8 cellular contexts compared by ENCODE assay signal in the genomic region with DNA sequence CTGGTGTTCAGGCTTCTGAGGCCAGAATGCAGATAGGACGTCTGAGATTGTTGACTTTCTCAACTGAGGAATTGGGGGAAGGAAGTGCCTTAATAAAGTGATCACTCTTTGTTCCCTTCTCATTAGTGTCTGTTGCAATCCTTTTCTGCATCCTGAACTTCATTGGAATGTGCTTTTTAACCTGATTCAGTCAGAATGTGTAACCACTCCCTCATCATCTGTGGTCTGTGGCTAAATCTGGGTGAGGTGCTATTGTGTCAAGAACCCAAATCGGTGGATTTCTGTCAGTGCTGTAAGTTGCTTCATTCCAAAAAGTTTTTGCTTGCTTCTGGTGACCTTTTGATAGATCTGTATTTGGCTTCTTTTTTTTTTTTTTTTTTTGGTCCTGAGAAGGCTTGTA. TPM values are rescaled to one million over a fixed set of nuclear protein-coding genes. Genes with fewer than 3 reads are reported as not detected.
DNase-seq lines count a peak whose midpoint lies in the region; ATAC-seq and TF ChIP-seq lines count a peak whose summit lies in the region.
"Had no signal": no experiment of that assay in that cellular context is flagged by ENCODE, and none has a peak within 500 bp of the region (broad histone marks: within the 10 kb centered on the region; RNA-seq: fewer than 3 reads in every experiment).

No MANE protein-coding gene starts in this region.

- no peak overlapping the region for H3K9ac ChIP-seq in MM.1S (ENCODE audit: low read length)

- H4K20me1 ChIP-seq in MM.1S (ENCODE audit: insufficient read depth, low read length), result peaks cover 6% of the 10 kb centered on the region

- TF ChIP-seq POLR2A in body of pancreas (IDR thresholded peaks at IDR 0.05), result no peak

- H3K4me1 Mint-ChIP-seq in CD8-positive, alpha-beta memory T cell, result peaks cover 38 to 60% (median 59%) of the 10 kb centered on the region in 3 donors
- peaks cover 3% of the 10 kb centered on the region for H3K4me1 Mint-ChIP-seq in osteocyte (ENCODE audit: unreplicated experiment)

- DNase-seq in CD8-positive, alpha-beta memory T cell, result peak in 1 of 5 donors; percentile 21
- DNase-seq in MM.1S (peak; percentile 44), cardiac fibroblast (ENCODE audit: low read depth in 2 of 2) (peak; percentile 83 to 92), osteocyte (ENCODE audit: extremely low spot score, unreplicated experiment) (no peak), NCI-H446 (lab: John Stamatoyannopoulos, UW) (no peak), body of pancreas (no peak)
- DNase-seq: mesendoderm had no signal

- POLR2A ChIA-PET in CD8-positive, alpha-beta memory T cell (lab: Charles Lee), result interaction anchor here (0.5 kb wide), 1 partner anchor 14 kb away, joined by 3 read pairs; no protein-coding TSS in a partner anchor

- H3K4me3 ChIP-seq in CD8-positive, alpha-beta memory T cell (ENCODE audit: low read length), result no peak overlapping the region
- no peak overlapping the region for H3K4me3 ChIP-seq in MM.1S (ENCODE audit: low read length)
- no peak overlapping the region for H3K4me3 ChIP-seq in cardiac fibroblast (replicated peaks in 1 of 2; ENCODE audit: low read depth in 2 of 2, low read length in 2 of 2)
- no peak overlapping the region for H3K4me3 ChIP-seq in body of pancreas

- no peaks in the 10 kb centered on the region for H3K27me3 Mint-ChIP-seq in CD8-positive, alpha-beta memory T cell
- no peaks in the 10 kb centered on the region for H3K27me3 Mint-ChIP-seq in osteocyte (ENCODE audit: unreplicated experiment)

- ATAC-seq in HG02870 (IDR thresholded peaks at IDR 0.05; ENCODE audit: unreplicated experiment) (no peak), body of pancreas (no peak)

- intact Hi-C loops in body of pancreas (cut with DNase I), result no loop called here

- H3K9me2 ChIP-seq in MM.1S (replicated peaks; ENCODE audit: insufficient read depth, low read length), result no peaks in the 10 kb centered on the region

- no peaks in the 10 kb centered on the region for H3K27me3 ChIP-seq in CD8-positive, alpha-beta memory T cell (ENCODE audit: insufficient read depth, low read length, poor library complexity, severe bottlenecking)
- H3K27me3 ChIP-seq in MM.1S (replicated peaks; ENCODE audit: insufficient read depth, low read length) (no peaks in the 10 kb centered on the region), body of pancreas (no peaks in the 10 kb centered on the region)

- peak overlapping the region; percentile 55; the same call in 1 of the 2 replicates for H3K4me2 ChIP-seq in MM.1S (ENCODE audit: low read depth, low read length)

- H3K9me3 ChIP-seq in CD8-positive, alpha-beta memory T cell (ENCODE audit: low read length), result no peaks in the 10 kb centered on the region
- H3K9me3 ChIP-seq in MM.1S (replicated peaks; ENCODE audit: insufficient read depth, low read length) (no peaks in the 10 kb centered on the region), body of pancreas (no peaks in the 10 kb centered on the region)

- H3K9me3 Mint-ChIP-seq in CD8-positive, alpha-beta memory T cell, result no peaks in the 10 kb centered on the region
- H3K9me3 Mint-ChIP-seq in osteocyte (ENCODE audit: unreplicated experiment), result no peaks in the 10 kb centered on the region

- peaks cover 68% of the 10 kb centered on the region for H3F3A ChIP-seq in MM.1S (ENCODE audit: insufficient read depth, low read length)

- peak overlapping the region; percentile 65 to 89 (median 80) for H3K27ac Mint-ChIP-seq in CD8-positive, alpha-beta memory T cell
- H3K27ac Mint-ChIP-seq in osteocyte (ENCODE audit: unreplicated experiment), result peak overlapping the region; percentile 19

- peaks cover 92% of the 10 kb centered on the region for H3K79me2 ChIP-seq in MM.1S (ENCODE audit: low read length)

- no peak for TF ChIP-seq CTCF in MM.1S (IDR thresholded peaks at IDR 0.05; ENCODE audit: low read length)
- no peak for TF ChIP-seq CTCF in cardiac fibroblast (IDR thresholded peaks at IDR 0.05; ENCODE audit: low read depth, low read length)
- TF ChIP-seq CTCF in osteocyte (IDR thresholded peaks at IDR 0.05), result no peak
- TF ChIP-seq CTCF in body of pancreas (IDR thresholded peaks at IDR 0.05), result no peak

- H3K36me3 Mint-ChIP-seq in CD8-positive, alpha-beta memory T cell, result peaks cover 11 to 75% (median 20%) of the 10 kb centered on the region in 3 donors
- H3K36me3 Mint-ChIP-seq in osteocyte (ENCODE audit: unreplicated experiment), result peaks cover 39% of the 10 kb centered on the region

- CTCF ChIA-PET in CD8-positive, alpha-beta memory T cell (lab: Charles Lee), result interaction anchor here (1.0 kb wide), 1 partner anchor 15 kb away, joined by 3 read pairs; no protein-coding TSS in a partner anchor

- peak overlapping the region in 6 of 7 donors; percentile 25 to 79 (median 46) for H3K4me3 Mint-ChIP-seq in CD8-positive, alpha-beta memory T cell
- no peak overlapping the region for H3K4me3 Mint-ChIP-seq in osteocyte (ENCODE audit: unreplicated experiment)

- peaks cover 54% of the 10 kb centered on the region for H3K36me3 ChIP-seq in CD8-positive, alpha-beta memory T cell (ENCODE audit: insufficient read depth, low read length)
- H3K36me3 ChIP-seq in MM.1S (replicated peaks; ENCODE audit: insufficient read depth, low read length) (peaks cover 23% of the 10 kb centered on the region), body of pancreas (replicated peaks in 1 of 2; ENCODE audit: insufficient read depth in 1 of 2, low read depth in 2 of 2) (peaks cover 0 to 28% of the 10 kb centered on the region in 2 donors)

- H2AFZ ChIP-seq in MM.1S (ENCODE audit: low read length), result no peak overlapping the region

- WGBS in body of pancreas, 2 donors, result 38 to 46% methylated on average over 2 of the region's 2 CpGs

- peaks cover 37% of the 10 kb centered on the region for H3K4me1 ChIP-seq in CD8-positive, alpha-beta memory T cell (ENCODE audit: insufficient read depth, low read length)
- H3K4me1 ChIP-seq in MM.1S (ENCODE audit: low read length), result peaks cover 89% of the 10 kb centered on the region
- peaks cover 3% of the 10 kb centered on the region for H3K4me1 ChIP-seq in body of pancreas

- peak overlapping the region; percentile 36 for H3K27ac ChIP-seq in CD8-positive, alpha-beta memory T cell (ENCODE audit: low read depth, low read length)
- H3K27ac ChIP-seq in MM.1S (ENCODE audit: low read length) (peak overlapping the region; percentile 32; the same call in 1 of the 2 replicates), body of pancreas (no peak overlapping the region)

RNA-seq across cellular contexts. Expression of a gene that starts 38.2 kb away (rescaled TPM):
- total RNA-seq in CD8-positive, alpha-beta memory T cell, result 10 to 100 TPM; 88.4 to 90.9 TPM
- polyA plus RNA-seq in CD8-positive, alpha-beta memory T cell, result 31.6 TPM
- total RNA-seq in osteocyte, result 70.0 and 78.7 TPM in 2 replicates
- total RNA-seq in body of pancreas, result 10 to 100 TPM; 23.7 to 25.9 TPM

RNA-seq across cellular contexts. Expression of a gene that starts 53.8 kb away (rescaled TPM):
- total RNA-seq in CD8-positive, alpha-beta memory T cell, result 10 to 100 TPM; 23.6 to 24.9 TPM
- polyA plus RNA-seq in CD8-positive, alpha-beta memory T cell, result 19.1 TPM
- total RNA-seq in osteocyte (14.2 TPM in 2 replicates), body of pancreas (10 to 100 TPM; 10.9 to 14.2 TPM)

Comparison
In these comparisons a context has a peak if more than half of its experiments do, and no peak if none do; other contexts are left out.
1. DNase-seq: peak in MM.1S (single experiment) and cardiac fibroblast (2 of 2); none in osteocyte (single experiment), NCI-H446 (0 of 2) and body of pancreas (0 of 4).
2. H3K27ac ChIP-seq: peak in CD8-positive, alpha-beta memory T cell (single experiment) and MM.1S (single experiment); none in body of pancreas (0 of 4).